Comparison of ENCODE assay signal across 10 cellular contexts in genomic region chr2:52934354-52934898, GRCh38.
DNase-seq lines count a peak whose midpoint lies in the region; ATAC-seq and TF ChIP-seq lines count a peak whose summit lies in the region.
"Had no signal": no experiment of that assay in that cellular context is flagged by ENCODE, and none has a peak within 500 bp of the region (broad histone marks: within the 10 kb centered on the region; RNA-seq: fewer than 3 reads in every experiment).

No MANE protein-coding gene starts in this region.

- H3K4me3 Mint-ChIP-seq in CD8-positive, alpha-beta memory T cell, result no peak overlapping the region
- no peak overlapping the region for H3K4me3 Mint-ChIP-seq in naive thymus-derived CD8-positive, alpha-beta T cell
- H3K4me3 Mint-ChIP-seq: stimulated activated naive CD8-positive, alpha-beta T cell treated with anti-CD3 and anti-CD28 coated beads, Interleukin-15, amount 100 ng/mL, for 72 hours had no signal

- POLR2A ChIA-PET in CD8-positive, alpha-beta memory T cell (lab: Charles Lee), result no interaction called here
- POLR2A ChIA-PET in naive thymus-derived CD8-positive, alpha-beta T cell (lab: Charles Lee), result no interaction called here

- in situ Hi-C loops in SK-MEL-5 (cut with HindIII; ENCODE audit: low pct_unique_long_range_greater_than_20kb, low sequenced_read_pairs), result no loop called here

- ATAC-seq in GM18873 (IDR thresholded peaks at IDR 0.05; ENCODE audit: low FRiP score, unreplicated experiment) (peak; percentile 48), HG02973 (IDR thresholded peaks at IDR 0.05; ENCODE audit: unreplicated experiment) (peak; percentile 50), lower lobe of right lung (no peak), GM21423 (IDR thresholded peaks at IDR 0.05; ENCODE audit: unreplicated experiment) (no peak)
- ATAC-seq in naive thymus-derived CD8-positive, alpha-beta T cell, result no peak
- ATAC-seq: stimulated activated naive CD8-positive, alpha-beta T cell treated with anti-CD3 and anti-CD28 coated beads, Interleukin-15, amount 100 ng/mL, for 72 hours had no signal

- H3K9me3 Mint-ChIP-seq in CD8-positive, alpha-beta memory T cell, result peaks cover 5 to 23% (median 9%) of the 10 kb centered on the region in 5 donors
- H3K9me3 Mint-ChIP-seq in naive thymus-derived CD8-positive, alpha-beta T cell, result peaks cover 0 to 19% (median 5%) of the 10 kb centered on the region in 9 donors

- CTCF ChIA-PET in CD8-positive, alpha-beta memory T cell (lab: Charles Lee), result no interaction called here

- peaks cover 0 to 7% (median 0%) of the 10 kb centered on the region in 3 donors for H3K36me3 Mint-ChIP-seq in CD8-positive, alpha-beta memory T cell
- no peaks in the 10 kb centered on the region for H3K36me3 Mint-ChIP-seq in naive thymus-derived CD8-positive, alpha-beta T cell

- no peaks in the 10 kb centered on the region for H3K9me3 ChIP-seq in lower lobe of right lung
- no peaks in the 10 kb centered on the region for H3K9me3 ChIP-seq in CD8-positive, alpha-beta memory T cell (ENCODE audit: low read length)

- no peak overlapping the region for H3K4me3 ChIP-seq in lower lobe of right lung
- H3K4me3 ChIP-seq in CD8-positive, alpha-beta memory T cell (ENCODE audit: low read length), result no peak overlapping the region

- H3K27me3 ChIP-seq in lower lobe of right lung (ENCODE audit: low read depth), result no peaks in the 10 kb centered on the region
- H3K27me3 ChIP-seq in CD8-positive, alpha-beta memory T cell (ENCODE audit: insufficient read depth, low read length, poor library complexity, severe bottlenecking), result no peaks in the 10 kb centered on the region

- H3K27me3 Mint-ChIP-seq in CD8-positive, alpha-beta memory T cell, result no peaks in the 10 kb centered on the region
- H3K27me3 Mint-ChIP-seq in naive thymus-derived CD8-positive, alpha-beta T cell, result no peaks in the 10 kb centered on the region
- H3K27me3 Mint-ChIP-seq: stimulated activated naive CD8-positive, alpha-beta T cell treated with anti-CD3 and anti-CD28 coated beads, Interleukin-15, amount 100 ng/mL, for 72 hours had no signal

- intact Hi-C loops in lower lobe of right lung (cut with DNase I), result no loop called here

- H3K27ac Mint-ChIP-seq in CD8-positive, alpha-beta memory T cell, result peak overlapping the region in 1 of 8 donors; percentile 36
- H3K27ac Mint-ChIP-seq in naive thymus-derived CD8-positive, alpha-beta T cell, result no peak overlapping the region
- H3K27ac Mint-ChIP-seq: stimulated activated naive CD8-positive, alpha-beta T cell treated with anti-CD3 and anti-CD28 coated beads, Interleukin-15, amount 100 ng/mL, for 72 hours had no signal

- TF ChIP-seq CTCF in lower lobe of right lung (IDR thresholded peaks at IDR 0.05), result no peak

- H3K36me3 ChIP-seq in lower lobe of right lung, result no peaks in the 10 kb centered on the region
- H3K36me3 ChIP-seq in CD8-positive, alpha-beta memory T cell (ENCODE audit: insufficient read depth, low read length), result no peaks in the 10 kb centered on the region

- DNase-seq in SK-MEL-5 (ENCODE audit: low read depth, low spot score), result peak; percentile 85
- DNase-seq in non-pigmented ciliary epithelial cell (ENCODE audit: low read depth), result peak; percentile 42
- DNase-seq in lower lobe of right lung, result no peak
- no peak for DNase-seq in CD8-positive, alpha-beta memory T cell
- no peak for DNase-seq in naive thymus-derived CD8-positive, alpha-beta T cell
- DNase-seq: Right ventricle myocardium superior; stimulated activated naive CD8-positive, alpha-beta T cell treated with anti-CD3 and anti-CD28 coated beads, Interleukin-15, amount 100 ng/mL, for 72 hours had no signal

- no peaks in the 10 kb centered on the region for H3K4me1 ChIP-seq in lower lobe of right lung
- no peaks in the 10 kb centered on the region for H3K4me1 ChIP-seq in CD8-positive, alpha-beta memory T cell (ENCODE audit: insufficient read depth, low read length)

- peaks cover 0 to 7% (median 0%) of the 10 kb centered on the region in 3 donors for H3K4me1 Mint-ChIP-seq in CD8-positive, alpha-beta memory T cell
- no peaks in the 10 kb centered on the region for H3K4me1 Mint-ChIP-seq in naive thymus-derived CD8-positive, alpha-beta T cell
- H3K4me1 Mint-ChIP-seq: stimulated activated naive CD8-positive, alpha-beta T cell treated with anti-CD3 and anti-CD28 coated beads, Interleukin-15, amount 100 ng/mL, for 72 hours had no signal

- no peak overlapping the region for H3K27ac ChIP-seq in lower lobe of right lung
- H3K27ac ChIP-seq in CD8-positive, alpha-beta memory T cell (ENCODE audit: low read depth, low read length), result no peak overlapping the region

Comparison
In these comparisons a context has a peak if more than half of its experiments do, and no peak if none do; other contexts are left out.
1. ATAC-seq: peak in GM18873 (single experiment) and HG02973 (single experiment); none in lower lobe of right lung (0 of 2), GM21423 (single experiment) and naive thymus-derived CD8-positive, alpha-beta T cell (0 of 2).
2. DNase-seq: peak in SK-MEL-5 (single experiment) and non-pigmented ciliary epithelial cell (single experiment); none in lower lobe of right lung (single experiment), CD8-positive, alpha-beta memory T cell (0 of 5) and naive thymus-derived CD8-positive, alpha-beta T cell (0 of 10).